In the genomic region with DNA sequence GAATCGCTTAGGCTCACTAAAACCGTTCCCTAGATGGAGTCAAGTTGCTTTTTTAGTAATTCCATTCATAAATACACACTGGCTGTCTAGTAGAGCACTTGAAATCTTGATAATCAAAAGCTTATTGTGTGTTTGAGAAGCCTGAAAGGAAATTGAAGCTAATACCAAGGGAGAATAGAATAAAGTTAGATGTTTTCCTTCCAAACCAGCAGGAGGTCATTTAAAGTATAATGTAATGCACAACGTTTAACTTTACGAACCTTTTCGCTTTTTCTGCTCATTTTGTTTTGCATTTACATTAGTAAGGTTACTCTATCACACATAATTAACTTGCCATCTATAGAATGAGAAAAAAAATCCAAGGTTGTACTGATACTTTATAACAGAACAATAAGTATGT, we compare ENCODE assay signal across 1 cellular context.
TF ChIP-seq lines count a peak whose summit lies in the region.

No MANE protein-coding gene starts in this region.

TF ChIP-seq in H1, 55 proteins besides CTCF, POLR2A, EP300 and RAD21 (continued from another document):
- TF ChIP-seq, protein P1, sequence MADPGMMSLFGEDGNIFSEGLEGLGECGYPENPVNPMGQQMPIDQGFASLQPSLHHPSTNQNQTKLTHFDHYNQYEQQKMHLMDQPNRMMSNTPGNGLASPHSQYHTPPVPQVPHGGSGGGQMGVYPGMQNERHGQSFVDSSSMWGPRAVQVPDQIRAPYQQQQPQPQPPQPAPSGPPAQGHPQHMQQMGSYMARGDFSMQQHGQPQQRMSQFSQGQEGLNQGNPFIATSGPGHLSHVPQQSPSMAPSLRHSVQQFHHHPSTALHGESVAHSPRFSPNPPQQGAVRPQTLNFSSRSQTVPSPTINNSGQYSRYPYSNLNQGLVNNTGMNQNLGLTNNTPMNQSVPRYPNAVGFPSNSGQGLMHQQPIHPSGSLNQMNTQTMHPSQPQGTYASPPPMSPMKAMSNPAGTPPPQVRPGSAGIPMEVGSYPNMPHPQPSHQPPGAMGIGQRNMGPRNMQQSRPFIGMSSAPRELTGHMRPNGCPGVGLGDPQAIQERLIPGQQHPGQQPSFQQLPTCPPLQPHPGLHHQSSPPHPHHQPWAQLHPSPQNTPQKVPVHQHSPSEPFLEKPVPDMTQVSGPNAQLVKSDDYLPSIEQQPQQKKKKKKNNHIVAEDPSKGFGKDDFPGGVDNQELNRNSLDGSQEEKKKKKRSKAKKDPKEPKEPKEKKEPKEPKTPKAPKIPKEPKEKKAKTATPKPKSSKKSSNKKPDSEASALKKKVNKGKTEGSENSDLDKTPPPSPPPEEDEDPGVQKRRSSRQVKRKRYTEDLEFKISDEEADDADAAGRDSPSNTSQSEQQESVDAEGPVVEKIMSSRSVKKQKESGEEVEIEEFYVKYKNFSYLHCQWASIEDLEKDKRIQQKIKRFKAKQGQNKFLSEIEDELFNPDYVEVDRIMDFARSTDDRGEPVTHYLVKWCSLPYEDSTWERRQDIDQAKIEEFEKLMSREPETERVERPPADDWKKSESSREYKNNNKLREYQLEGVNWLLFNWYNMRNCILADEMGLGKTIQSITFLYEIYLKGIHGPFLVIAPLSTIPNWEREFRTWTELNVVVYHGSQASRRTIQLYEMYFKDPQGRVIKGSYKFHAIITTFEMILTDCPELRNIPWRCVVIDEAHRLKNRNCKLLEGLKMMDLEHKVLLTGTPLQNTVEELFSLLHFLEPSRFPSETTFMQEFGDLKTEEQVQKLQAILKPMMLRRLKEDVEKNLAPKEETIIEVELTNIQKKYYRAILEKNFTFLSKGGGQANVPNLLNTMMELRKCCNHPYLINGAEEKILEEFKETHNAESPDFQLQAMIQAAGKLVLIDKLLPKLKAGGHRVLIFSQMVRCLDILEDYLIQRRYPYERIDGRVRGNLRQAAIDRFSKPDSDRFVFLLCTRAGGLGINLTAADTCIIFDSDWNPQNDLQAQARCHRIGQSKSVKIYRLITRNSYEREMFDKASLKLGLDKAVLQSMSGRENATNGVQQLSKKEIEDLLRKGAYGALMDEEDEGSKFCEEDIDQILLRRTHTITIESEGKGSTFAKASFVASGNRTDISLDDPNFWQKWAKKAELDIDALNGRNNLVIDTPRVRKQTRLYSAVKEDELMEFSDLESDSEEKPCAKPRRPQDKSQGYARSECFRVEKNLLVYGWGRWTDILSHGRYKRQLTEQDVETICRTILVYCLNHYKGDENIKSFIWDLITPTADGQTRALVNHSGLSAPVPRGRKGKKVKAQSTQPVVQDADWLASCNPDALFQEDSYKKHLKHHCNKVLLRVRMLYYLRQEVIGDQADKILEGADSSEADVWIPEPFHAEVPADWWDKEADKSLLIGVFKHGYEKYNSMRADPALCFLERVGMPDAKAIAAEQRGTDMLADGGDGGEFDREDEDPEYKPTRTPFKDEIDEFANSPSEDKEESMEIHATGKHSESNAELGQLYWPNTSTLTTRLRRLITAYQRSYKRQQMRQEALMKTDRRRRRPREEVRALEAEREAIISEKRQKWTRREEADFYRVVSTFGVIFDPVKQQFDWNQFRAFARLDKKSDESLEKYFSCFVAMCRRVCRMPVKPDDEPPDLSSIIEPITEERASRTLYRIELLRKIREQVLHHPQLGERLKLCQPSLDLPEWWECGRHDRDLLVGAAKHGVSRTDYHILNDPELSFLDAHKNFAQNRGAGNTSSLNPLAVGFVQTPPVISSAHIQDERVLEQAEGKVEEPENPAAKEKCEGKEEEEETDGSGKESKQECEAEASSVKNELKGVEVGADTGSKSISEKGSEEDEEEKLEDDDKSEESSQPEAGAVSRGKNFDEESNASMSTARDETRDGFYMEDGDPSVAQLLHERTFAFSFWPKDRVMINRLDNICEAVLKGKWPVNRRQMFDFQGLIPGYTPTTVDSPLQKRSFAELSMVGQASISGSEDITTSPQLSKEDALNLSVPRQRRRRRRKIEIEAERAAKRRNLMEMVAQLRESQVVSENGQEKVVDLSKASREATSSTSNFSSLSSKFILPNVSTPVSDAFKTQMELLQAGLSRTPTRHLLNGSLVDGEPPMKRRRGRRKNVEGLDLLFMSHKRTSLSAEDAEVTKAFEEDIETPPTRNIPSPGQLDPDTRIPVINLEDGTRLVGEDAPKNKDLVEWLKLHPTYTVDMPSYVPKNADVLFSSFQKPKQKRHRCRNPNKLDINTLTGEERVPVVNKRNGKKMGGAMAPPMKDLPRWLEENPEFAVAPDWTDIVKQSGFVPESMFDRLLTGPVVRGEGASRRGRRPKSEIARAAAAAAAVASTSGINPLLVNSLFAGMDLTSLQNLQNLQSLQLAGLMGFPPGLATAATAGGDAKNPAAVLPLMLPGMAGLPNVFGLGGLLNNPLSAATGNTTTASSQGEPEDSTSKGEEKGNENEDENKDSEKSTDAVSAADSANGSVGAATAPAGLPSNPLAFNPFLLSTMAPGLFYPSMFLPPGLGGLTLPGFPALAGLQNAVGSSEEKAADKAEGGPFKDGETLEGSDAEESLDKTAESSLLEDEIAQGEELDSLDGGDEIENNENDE (IDR thresholded peaks at IDR 0.05; ENCODE audit: insufficient replicate concordance, low read length) = no peak
- TF ChIP-seq RXRA (IDR thresholded peaks at IDR 0.05; ENCODE audit: insufficient read depth, low read depth, low read length) (no peak), GTF2F1 (IDR thresholded peaks at IDR 0.05; ENCODE audit: borderline replicate concordance, low read depth, low read length) (no peak), HDAC6 (IDR thresholded peaks at IDR 0.05; ENCODE audit: low read depth, low read length) (no peak), SUZ12 (IDR thresholded peaks at IDR 0.05; ENCODE audit: low read length) (no peak), SIN3A (conservative IDR thresholded peaks at IDR 0.05 in 1 of 2, IDR thresholded peaks at IDR 0.05 in 1 of 2; ENCODE audit: low read depth in 1 of 2, low read length in 2 of 2) (no peak), SP2 (IDR thresholded peaks at IDR 0.05; ENCODE audit: low read length) (no peak), JUN (IDR thresholded peaks at IDR 0.05; ENCODE audit: low read depth, low read length) (no peak), YY1 (IDR thresholded peaks at IDR 0.05; ENCODE audit: low read depth, low read length) (no peak), SIRT6 (IDR thresholded peaks at IDR 0.05; ENCODE audit: low read length) (no peak), RFX5 (IDR thresholded peaks at IDR 0.05; ENCODE audit: borderline replicate concordance, low read depth, low read length) (no peak), CHD1 (IDR thresholded peaks at IDR 0.05; ENCODE audit: low read depth, low read length) (no peak), KDM4A (IDR thresholded peaks at IDR 0.05; ENCODE audit: low read depth, low read length, severe bottlenecking) (no peak)
- TF ChIP-seq, protein P2, sequence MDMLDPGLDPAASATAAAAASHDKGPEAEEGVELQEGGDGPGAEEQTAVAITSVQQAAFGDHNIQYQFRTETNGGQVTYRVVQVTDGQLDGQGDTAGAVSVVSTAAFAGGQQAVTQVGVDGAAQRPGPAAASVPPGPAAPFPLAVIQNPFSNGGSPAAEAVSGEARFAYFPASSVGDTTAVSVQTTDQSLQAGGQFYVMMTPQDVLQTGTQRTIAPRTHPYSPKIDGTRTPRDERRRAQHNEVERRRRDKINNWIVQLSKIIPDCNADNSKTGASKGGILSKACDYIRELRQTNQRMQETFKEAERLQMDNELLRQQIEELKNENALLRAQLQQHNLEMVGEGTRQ (IDR thresholded peaks at IDR 0.05; ENCODE audit: low read length) = no peak
